12 cellular contexts compared by ENCODE assay signal in the genomic region with DNA sequence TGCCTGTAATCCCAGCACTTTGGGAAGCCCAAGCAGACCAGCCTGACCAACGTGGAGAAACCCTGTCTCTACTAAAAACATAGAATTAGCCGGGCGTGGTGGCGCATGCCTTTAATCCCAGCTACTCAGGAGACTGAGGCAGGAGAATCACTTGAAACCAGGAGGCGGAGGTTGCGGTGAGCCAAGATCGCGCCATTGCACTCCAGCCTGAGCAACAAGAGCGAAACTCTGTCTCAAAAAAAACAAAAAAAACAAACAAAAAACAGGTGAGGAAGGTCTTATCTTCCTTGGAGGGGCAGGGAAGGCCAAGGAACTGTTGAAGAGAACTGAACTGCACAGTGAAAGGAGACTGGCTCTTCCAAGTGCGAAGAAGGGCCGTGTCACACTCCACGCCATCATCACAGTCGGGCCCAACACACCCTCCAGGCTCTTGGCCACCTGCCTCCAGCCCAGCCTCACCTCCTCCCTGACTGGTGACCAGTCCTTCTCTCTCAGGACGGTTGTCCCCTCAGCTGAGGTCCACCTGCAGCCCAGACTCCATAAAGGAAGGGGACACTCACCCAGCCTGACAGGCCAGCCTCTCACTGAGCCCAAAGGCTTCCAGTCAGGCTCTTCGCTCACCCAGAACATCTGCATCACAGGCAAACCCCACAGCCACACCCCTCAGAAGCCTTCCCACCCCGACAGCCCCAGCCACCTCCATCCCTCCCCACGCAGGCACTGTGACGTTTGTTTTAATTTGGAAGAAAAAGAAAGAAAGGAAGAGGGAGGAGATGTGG. TPM values are rescaled to one million over a fixed set of nuclear protein-coding genes. Genes with fewer than 3 reads are reported as not detected.
A peak's percentile ranks its signal among the peaks of the same experiment; 100 is the strongest.
DNase-seq lines count a peak whose midpoint lies in the region; ATAC-seq and TF ChIP-seq lines count a peak whose summit lies in the region.
"Had no signal": no experiment of that assay in that cellular context is flagged by ENCODE, and none has a peak within 500 bp of the region (broad histone marks: within the 10 kb centered on the region; RNA-seq: fewer than 3 reads in every experiment).

No MANE protein-coding gene starts in this region.

- peak; percentile 27 for ATAC-seq in activated CD8-positive, alpha-beta memory T cell treated with anti-CD3 and anti-CD28 coated beads, Interleukin-2, amount 10 ng/mL, durations not matched to agents 7 days and 5 days
- no peak for ATAC-seq in thoracic aorta (ENCODE audit: insufficient number of reproducible peaks, low FRiP score, low read depth)
- ATAC-seq: SK-N-SH treated with all-trans-retinoic acid at 6 μM for 48 hours had no signal

- H3K4me3 Mint-ChIP-seq in activated CD8-positive, alpha-beta memory T cell treated with anti-CD3 and anti-CD28 coated beads, Interleukin-2, amount 10 ng/mL, durations not matched to agents 7 days and 5 days = peak overlapping the region; percentile 90
- H3K4me3 Mint-ChIP-seq in mesothelial cell of epicardium = no peak overlapping the region

- H3K27ac ChIP-seq in thoracic aorta = no peak overlapping the region

- peak overlapping the region; percentile 97 for H3K27ac Mint-ChIP-seq in activated CD8-positive, alpha-beta memory T cell treated with anti-CD3 and anti-CD28 coated beads, Interleukin-2, amount 10 ng/mL, durations not matched to agents 7 days and 5 days
- H3K27ac Mint-ChIP-seq in mesothelial cell of epicardium = no peak overlapping the region

- no peaks in the 10 kb centered on the region for H3K27me3 ChIP-seq in thoracic aorta (replicated peaks; ENCODE audit: insufficient read depth)

- H3K9me3 Mint-ChIP-seq in activated CD8-positive, alpha-beta memory T cell treated with anti-CD3 and anti-CD28 coated beads, Interleukin-2, amount 10 ng/mL, durations not matched to agents 7 days and 5 days (ENCODE audit: low read depth) = no peaks in the 10 kb centered on the region
- no peaks in the 10 kb centered on the region for H3K9me3 Mint-ChIP-seq in mesothelial cell of epicardium

- H3K4me1 ChIP-seq in thoracic aorta (ENCODE audit: control insufficient read depth in 1 of 2, low read depth in 2 of 2) = peaks cover 0 to 7% of the 10 kb centered on the region in 2 donors
- H3K4me1 ChIP-seq: prostate gland had no signal

- no peaks in the 10 kb centered on the region for H3K9me3 ChIP-seq in thoracic aorta
- H3K9me3 ChIP-seq: prostate gland had no signal

- peaks cover 36% of the 10 kb centered on the region for H3K36me3 Mint-ChIP-seq in activated CD8-positive, alpha-beta memory T cell treated with anti-CD3 and anti-CD28 coated beads, Interleukin-2, amount 10 ng/mL, durations not matched to agents 7 days and 5 days
- H3K36me3 Mint-ChIP-seq in mesothelial cell of epicardium = no peaks in the 10 kb centered on the region

- no peaks in the 10 kb centered on the region for H3K27me3 Mint-ChIP-seq in activated CD8-positive, alpha-beta memory T cell treated with anti-CD3 and anti-CD28 coated beads, Interleukin-2, amount 10 ng/mL, durations not matched to agents 7 days and 5 days
- no peaks in the 10 kb centered on the region for H3K27me3 Mint-ChIP-seq in mesothelial cell of epicardium (ENCODE audit: low read depth)

- DNase-seq in activated effector memory CD4-positive, alpha-beta T cell treated with anti-CD3 and anti-CD28 coated beads, Interleukin-2, amount 50 U/mL, for 16 hours = peak; percentile 85
- DNase-seq in activated effector memory CD4-positive, alpha-beta T cell treated with Interleukin-2 at 50 U/mL for 16 hours = no peak
- peak; percentile 69 for DNase-seq in activated CD8-positive, alpha-beta memory T cell treated with anti-CD3 and anti-CD28 coated beads, Interleukin-2, amount 10 ng/mL, durations not matched to agents 7 days and 5 days
- DNase-seq in islet precursor cell = peak; percentile 46
- DNase-seq in thoracic aorta (ENCODE audit: low spot score) = no peak
- DNase-seq in globus pallidus (ENCODE audit: low spot score) = no peak
- DNase-seq in DMS53 (lab: John Stamatoyannopoulos, UW) = no peak
- no peak for DNase-seq in mesothelial cell of epicardium (ENCODE audit: low spot score in 2 of 2, unreplicated experiment in 2 of 2)
- DNase-seq: GDM1, kidney glomerular epithelial cell had no signal

- H3K36me3 ChIP-seq in thoracic aorta = no peaks in the 10 kb centered on the region
- H3K36me3 ChIP-seq: prostate gland had no signal

- TF ChIP-seq CTCF in thoracic aorta (IDR thresholded peaks at IDR 0.05) (no peak), mesothelial cell of epicardium (IDR thresholded peaks at IDR 0.05; ENCODE audit: unreplicated experiment) (no peak)

- CTCF ChIA-PET in activated CD8-positive, alpha-beta memory T cell treated with anti-CD3 and anti-CD28 coated beads, Interleukin-2, amount 10 ng/mL, durations not matched to agents 7 days and 5 days (lab: Charles Lee) = no interaction called here

- H3K4me1 Mint-ChIP-seq in activated CD8-positive, alpha-beta memory T cell treated with anti-CD3 and anti-CD28 coated beads, Interleukin-2, amount 10 ng/mL, durations not matched to agents 7 days and 5 days = peaks cover 55% of the 10 kb centered on the region
- peaks cover 8% of the 10 kb centered on the region for H3K4me1 Mint-ChIP-seq in mesothelial cell of epicardium

- peak overlapping the region; percentile 78 for H3K4me3 ChIP-seq in thoracic aorta
- H3K4me3 ChIP-seq: prostate gland had no signal

RNA-seq across cellular contexts. Expression of gene ZC3H12D, which starts 4.1 kb away (rescaled TPM):
- 10 to 100 TPM; 25.3 to 37.5 TPM for total RNA-seq in activated CD8-positive, alpha-beta memory T cell treated with anti-CD3 and anti-CD28 coated beads, Interleukin-2, amount 10 ng/mL, durations not matched to agents 7 days and 5 days
- total RNA-seq in thoracic aorta (1 to 10 TPM; 1.9 to 3.8 TPM), mesothelial cell of epicardium (0.44 to 0.72 TPM (median 0.47 TPM) in 3 replicates)

Comparison
In these comparisons a context has a peak if more than half of its experiments do, and no peak if none do; other contexts are left out.
1. DNase-seq: peak in activated effector memory CD4-positive, alpha-beta T cell treated with anti-CD3 and anti-CD28 coated beads, Interleukin-2, amount 50 U/mL, for 16 hours (single experiment), activated CD8-positive, alpha-beta memory T cell treated with anti-CD3 and anti-CD28 coated beads, Interleukin-2, amount 10 ng/mL, durations not matched to agents 7 days and 5 days (single experiment) and islet precursor cell (single experiment); none in activated effector memory CD4-positive, alpha-beta T cell treated with Interleukin-2 at 50 U/mL for 16 hours (single experiment), thoracic aorta (single experiment), globus pallidus (single experiment), DMS53 (single experiment) and mesothelial cell of epicardium (0 of 2).
2. RNA of gene ZC3H12D, which starts 4.1 kb away (total RNA-seq): 25.3 to 37.5 TPM in activated CD8-positive, alpha-beta memory T cell treated with anti-CD3 and anti-CD28 coated beads, Interleukin-2, amount 10 ng/mL, durations not matched to agents 7 days and 5 days; 1.9 to 3.8 TPM in thoracic aorta and 0.44 to 0.72 TPM in mesothelial cell of epicardium; every median in the first group is over 4 times any median in the second.